Comparison of ENCODE assay signal across 6 cellular contexts in the genomic region with DNA sequence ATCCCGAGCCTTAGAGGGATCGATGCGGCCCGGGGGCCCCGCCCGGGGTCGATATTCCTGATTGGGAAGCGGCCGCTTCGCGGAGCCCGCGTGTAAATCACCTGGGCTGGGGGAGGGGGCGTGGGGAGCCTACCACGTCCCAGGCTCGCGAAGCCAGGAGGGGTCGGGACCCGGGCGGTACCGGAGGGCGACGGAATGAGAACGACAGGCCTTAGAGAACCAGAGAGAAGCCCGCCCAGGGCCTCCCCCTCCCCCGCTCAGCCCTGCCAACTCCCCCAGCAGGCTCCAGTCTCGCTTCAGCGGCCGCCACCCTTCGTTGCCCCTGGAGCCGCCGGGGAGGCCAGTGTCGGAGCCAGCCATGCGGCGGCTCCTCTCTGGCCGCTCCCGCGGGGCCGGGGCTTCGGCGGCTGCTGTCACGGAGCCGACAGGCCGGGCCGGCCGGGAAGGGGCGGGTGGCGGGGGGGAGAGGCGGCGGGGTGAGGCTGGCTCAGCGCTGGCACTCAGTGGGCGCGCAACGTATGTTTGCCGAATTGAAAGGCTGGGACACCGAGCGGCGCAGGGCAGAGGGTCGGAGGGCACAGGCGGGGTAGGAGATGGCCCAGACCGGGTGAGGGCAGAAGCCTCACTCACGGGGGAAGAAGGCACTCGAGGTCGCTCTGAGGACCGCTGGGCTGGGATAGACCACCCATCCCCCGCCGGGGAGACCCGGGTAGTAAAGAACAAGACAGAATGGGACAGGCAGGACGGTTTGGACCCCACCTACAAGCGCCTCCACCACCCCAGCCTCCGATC. TPM values are rescaled to one million over a fixed set of nuclear protein-coding genes. Genes with fewer than 3 reads are reported as not detected.
DNase-seq lines count a peak whose midpoint lies in the region; ATAC-seq and TF ChIP-seq lines count a peak whose summit lies in the region.

No MANE protein-coding gene starts in this region.

- H3K27me3 ChIP-seq in tibial nerve: peaks cover 10 to 94% of the 10 kb centered on the region in 2 donors

- H3K4me3 ChIP-seq in tibial nerve: peak overlapping the region; percentile 17 to 45 (median 21)

- no peak for TF ChIP-seq POLR2A in tibial nerve (IDR thresholded peaks at IDR 0.05)

- no peak for TF ChIP-seq EP300 in tibial nerve (IDR thresholded peaks at IDR 0.05)

- TF ChIP-seq CTCF in tibial nerve (IDR thresholded peaks at IDR 0.05): no peak

- intact Hi-C loops in left cardiac atrium (cut with DNase I): loop anchor here in 1 of 2 donors (10.0 kb wide), 1 partner anchor 50 kb away; a partner anchor contains a TSS

- H3K4me1 ChIP-seq in ES-I3 (ENCODE audit: insufficient read depth, low read length): peaks cover 17% of the 10 kb centered on the region
- peaks cover 0 to 59% (median 47%) of the 10 kb centered on the region in 4 donors for H3K4me1 ChIP-seq in tibial nerve

- H3K9me3 ChIP-seq in ES-I3 (ENCODE audit: control insufficient read depth, insufficient read depth, low read length): no peaks in the 10 kb centered on the region
- no peaks in the 10 kb centered on the region for H3K9me3 ChIP-seq in tibial nerve

- H3K36me3 ChIP-seq in ES-I3 (ENCODE audit: insufficient read depth, low read length) (no peaks in the 10 kb centered on the region), tibial nerve (no peaks in the 10 kb centered on the region)

- 1 to 7% methylated on average over 33 to 45 of the region's 71 CpGs for WGBS in tibial nerve, 2 donors

- DNase-seq in NCI-H748 (lab: John Stamatoyannopoulos, UW; ENCODE audit: unreplicated experiment) (peak; percentile 71), left cardiac atrium (peak; percentile 38), tibial nerve (ENCODE audit: low spot score in 2 of 2) (no peak), NCI-H128 (lab: John Stamatoyannopoulos, UW; ENCODE audit: unreplicated experiment) (no peak)

- no peak for ATAC-seq in left cardiac atrium
- no peak for ATAC-seq in GM18861 (IDR thresholded peaks at IDR 0.05; ENCODE audit: unreplicated experiment)

- peak overlapping the region; percentile 41; the same call in 1 of the 2 replicates for H3K9ac ChIP-seq in ES-I3 (ENCODE audit: low read depth, low read length)

- no peak overlapping the region for H3K27ac ChIP-seq in tibial nerve

RNA-seq across cellular contexts. Expression of a gene that starts 1.4 kb away (rescaled TPM):
- total RNA-seq in left cardiac atrium (under 1 TPM; 0.47 to 0.68 TPM), tibial nerve (not detected)

RNA-seq across cellular contexts. Expression of a gene that starts 8.3 kb away (rescaled TPM):
- not detected for total RNA-seq in left cardiac atrium
- not detected for total RNA-seq in tibial nerve

RNA-seq across cellular contexts. Expression of a gene that starts 22.0 kb away (rescaled TPM):
- total RNA-seq in left cardiac atrium: 10 to 100 TPM in 1 of 2 donors, 1 to 10 TPM in 1; 7.6 to 10.5 TPM
- total RNA-seq in tibial nerve: 10 to 100 TPM in 2 of 4 donors, 1 to 10 TPM in 2; 5.9 to 14.7 (median 9.8) TPM

RNA-seq across cellular contexts. Expression of a gene that starts 22.2 kb away (rescaled TPM):
- 1 to 10 TPM in 1 of 2 donors, not detected in 1; 1.5 TPM for total RNA-seq in left cardiac atrium
- 1 to 10 TPM in 2 of 4 donors, under 1 TPM in 1, not detected in 1; 0.30 to 6.5 (median 3.1) TPM for total RNA-seq in tibial nerve

RNA-seq across cellular contexts. Expression of a gene that starts 50.3 kb away (rescaled TPM):
- total RNA-seq in left cardiac atrium (under 1 TPM in 1 of 2 donors, not detected in 1; 0.59 TPM), tibial nerve (under 1 TPM in 3 of 4 donors, not detected in 1; 0.20 to 0.84 (median 0.22) TPM)

Comparison
In these comparisons a context has a peak if more than half of its experiments do, and no peak if none do; other contexts are left out.
1. DNase-seq: peak in NCI-H748 (single experiment) and left cardiac atrium (single experiment); none in tibial nerve (0 of 2) and NCI-H128 (single experiment).